Comparison of ENCODE assay signal across 1 cellular context in genomic region chr19:58353717-58354477, GRCh38.
A peak's percentile ranks its signal among the peaks of the same experiment; 100 is the strongest.
TF ChIP-seq lines count a peak whose summit lies in the region.

No MANE protein-coding gene starts in this region.

TF ChIP-seq in K562, 482 proteins besides CTCF, POLR2A, EP300 and RAD21:
- TF ChIP-seq, protein P1, sequence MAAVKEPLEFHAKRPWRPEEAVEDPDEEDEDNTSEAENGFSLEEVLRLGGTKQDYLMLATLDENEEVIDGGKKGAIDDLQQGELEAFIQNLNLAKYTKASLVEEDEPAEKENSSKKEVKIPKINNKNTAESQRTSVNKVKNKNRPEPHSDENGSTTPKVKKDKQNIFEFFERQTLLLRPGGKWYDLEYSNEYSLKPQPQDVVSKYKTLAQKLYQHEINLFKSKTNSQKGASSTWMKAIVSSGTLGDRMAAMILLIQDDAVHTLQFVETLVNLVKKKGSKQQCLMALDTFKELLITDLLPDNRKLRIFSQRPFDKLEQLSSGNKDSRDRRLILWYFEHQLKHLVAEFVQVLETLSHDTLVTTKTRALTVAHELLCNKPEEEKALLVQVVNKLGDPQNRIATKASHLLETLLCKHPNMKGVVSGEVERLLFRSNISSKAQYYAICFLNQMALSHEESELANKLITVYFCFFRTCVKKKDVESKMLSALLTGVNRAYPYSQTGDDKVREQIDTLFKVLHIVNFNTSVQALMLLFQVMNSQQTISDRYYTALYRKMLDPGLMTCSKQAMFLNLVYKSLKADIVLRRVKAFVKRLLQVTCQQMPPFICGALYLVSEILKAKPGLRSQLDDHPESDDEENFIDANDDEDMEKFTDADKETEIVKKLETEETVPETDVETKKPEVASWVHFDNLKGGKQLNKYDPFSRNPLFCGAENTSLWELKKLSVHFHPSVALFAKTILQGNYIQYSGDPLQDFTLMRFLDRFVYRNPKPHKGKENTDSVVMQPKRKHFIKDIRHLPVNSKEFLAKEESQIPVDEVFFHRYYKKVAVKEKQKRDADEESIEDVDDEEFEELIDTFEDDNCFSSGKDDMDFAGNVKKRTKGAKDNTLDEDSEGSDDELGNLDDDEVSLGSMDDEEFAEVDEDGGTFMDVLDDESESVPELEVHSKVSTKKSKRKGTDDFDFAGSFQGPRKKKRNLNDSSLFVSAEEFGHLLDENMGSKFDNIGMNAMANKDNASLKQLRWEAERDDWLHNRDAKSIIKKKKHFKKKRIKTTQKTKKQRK (IDR thresholded peaks at IDR 0.05; ENCODE audit: borderline replicate concordance, low read depth, low read length) = no peak
- 0 out of 2 replicates have a peak, but pooled peaks have one; percentile 29 for TF ChIP-seq POLR2G (IDR thresholded peaks at IDR 0.05; ENCODE audit: low read depth, low read length)
- no peak for TF ChIP-seq PYGO2 (tag; IDR thresholded peaks at IDR 0.05)
- TF ChIP-seq CBX5 (IDR thresholded peaks at IDR 0.05; ENCODE audit: borderline replicate concordance, low read depth) = no peak
- TF ChIP-seq ZNF76 (CRISPR knock-in tag; IDR thresholded peaks at IDR 0.05; ENCODE audit: borderline replicate concordance) = no peak
- no peak for TF ChIP-seq ZEB2 (IDR thresholded peaks at IDR 0.05)
- TF ChIP-seq ZNF224 (CRISPR knock-in tag; IDR thresholded peaks at IDR 0.05) = no peak
